In genomic region chr10:6163364-6164270, GRCh38 we compare ENCODE assay signal across 8 cellular contexts. TPM values are rescaled to one million over a fixed set of nuclear protein-coding genes. Genes with fewer than 3 reads are reported as not detected.
DNase-seq lines count a peak whose midpoint lies in the region; ATAC-seq and TF ChIP-seq lines count a peak whose summit lies in the region.

No MANE protein-coding gene starts in this region.

- H3K4me1 ChIP-seq in HUES64 (ENCODE audit: insufficient read depth, low read length) (peaks cover 18% of the 10 kb centered on the region; the same call in 1 of the 2 replicates), neuron (ENCODE audit: insufficient read depth, low read length) (no peaks in the 10 kb centered on the region), stomach smooth muscle (ENCODE audit: control insufficient read depth, insufficient read depth, low read length) (peaks cover 24% of the 10 kb centered on the region)

- H3K9me3 ChIP-seq in HUES64 (ENCODE audit: insufficient read depth, low read depth, low read length) (no peaks in the 10 kb centered on the region), neuron (ENCODE audit: low read length) (no peaks in the 10 kb centered on the region), stomach smooth muscle (ENCODE audit: control insufficient read depth in 2 of 2, low read length in 2 of 2) (no peaks in the 10 kb centered on the region)

- no peak for TF ChIP-seq CTCF in RWPE1 (conservative IDR thresholded peaks at IDR 0.05; ENCODE audit: low read depth)

- no peak overlapping the region for H2AFZ ChIP-seq in neuron (ENCODE audit: low read depth, low read length)

- POLR2A ChIA-PET in RWPE1 (lab: Yijun Ruan, JAX; ENCODE audit: low non-redundant PET): interaction anchor here (0.6 kb wide), 2 partner anchors 11 to 1928 kb away, joined by 3 read pairs; no protein-coding TSS in a partner anchor

- CTCF ChIA-PET in RWPE1 (lab: Yijun Ruan, JAX): interaction anchor here (1.0 to 1.1 kb wide), 2 partner anchors 39 to 238 kb away, joined by 4 to 5 read pairs; partner anchors contain the start of gene PFKFB3

- peak overlapping the region; percentile 24 for H3K27ac ChIP-seq in HUES64 (ENCODE audit: low read depth, low read length)
- H3K27ac ChIP-seq in RWPE1: peak overlapping the region; percentile 83
- peak overlapping the region; percentile 94 for H3K27ac ChIP-seq in stomach smooth muscle (ENCODE audit: low read length)

- ATAC-seq in GM21447 (IDR thresholded peaks at IDR 0.05; ENCODE audit: unreplicated experiment): peak; percentile 89

- peaks cover 10% of the 10 kb centered on the region for H3K36me3 ChIP-seq in HUES64 (ENCODE audit: insufficient read depth, low read length)
- no peaks in the 10 kb centered on the region for H3K36me3 ChIP-seq in neuron (ENCODE audit: insufficient read depth, low read length)
- H3K36me3 ChIP-seq in stomach smooth muscle (ENCODE audit: control insufficient read depth in 2 of 2, insufficient read depth in 2 of 2, low read length in 2 of 2): peaks cover 0 to 2% of the 10 kb centered on the region in 2 donors

- peak overlapping the region; percentile 91 for H3K9ac ChIP-seq in HUES64 (ENCODE audit: low read depth, low read length)
- H3K9ac ChIP-seq in stomach smooth muscle (ENCODE audit: low read length in 2 of 2): peak overlapping the region; percentile 94 to 95

- H3K27me3 ChIP-seq in HUES64 (ENCODE audit: insufficient read depth, low read length): no peaks in the 10 kb centered on the region
- H3K27me3 ChIP-seq in neuron (ENCODE audit: insufficient read depth, low read length): no peaks in the 10 kb centered on the region
- H3K27me3 ChIP-seq in stomach smooth muscle (ENCODE audit: control insufficient read depth in 1 of 2, insufficient read depth in 2 of 2, low read length in 2 of 2): no peaks in the 10 kb centered on the region

- H3K4me3 ChIP-seq in HUES64 (ENCODE audit: low read length): peak overlapping the region; percentile 69
- peak overlapping the region; percentile 49 for H3K4me3 ChIP-seq in neuron (ENCODE audit: low read length)
- peak overlapping the region; percentile 84 to 86 for H3K4me3 ChIP-seq in stomach smooth muscle (ENCODE audit: low read length in 2 of 2)

- WGBS in HUES64: 2% methylated on average over 91 of the region's 91 CpGs

- DNase-seq in DMS114 treated with DMSO at 0.1 percent for 48 hours (lab: John Stamatoyannopoulos, UW; ENCODE audit: unreplicated experiment) (peak; percentile 73), RWPE1 (ENCODE audit: low spot score) (peak; percentile 87), fibroblast of the conjunctiva (ENCODE audit: low read depth) (peak; percentile 75)
- peak; percentile 91 for DNase-seq in activated T-helper 9 cell treated with anti-CD3 and anti-CD28 coated beads, Interleukin-2, amount 50 U/mL, for 16 hours (ENCODE audit: low read depth)

RNA-seq across cellular contexts. Expression of gene PFKFB3, which starts 39.1 kb away (rescaled TPM):
- 19.8 TPM for polyA plus RNA-seq in HUES64 (2013, experiment 1 of 2)
- polyA plus RNA-seq in HUES64 (2013, experiment 2 of 2): 17.9 TPM

Comparison
In these comparisons a context has a peak if more than half of its experiments do, and no peak if none do; other contexts are left out.
1. Peak in every context shown above with its lines: DNase-seq, ATAC-seq, H3K4me3 ChIP-seq and H3K27ac ChIP-seq.
2. H3K27ac ChIP-seq: peak in every context shown above with its lines; median percentile 94 in stomach smooth muscle; 83 in RWPE1; 24 in HUES64.